21 cellular contexts compared by ENCODE assay signal in the genomic region with DNA sequence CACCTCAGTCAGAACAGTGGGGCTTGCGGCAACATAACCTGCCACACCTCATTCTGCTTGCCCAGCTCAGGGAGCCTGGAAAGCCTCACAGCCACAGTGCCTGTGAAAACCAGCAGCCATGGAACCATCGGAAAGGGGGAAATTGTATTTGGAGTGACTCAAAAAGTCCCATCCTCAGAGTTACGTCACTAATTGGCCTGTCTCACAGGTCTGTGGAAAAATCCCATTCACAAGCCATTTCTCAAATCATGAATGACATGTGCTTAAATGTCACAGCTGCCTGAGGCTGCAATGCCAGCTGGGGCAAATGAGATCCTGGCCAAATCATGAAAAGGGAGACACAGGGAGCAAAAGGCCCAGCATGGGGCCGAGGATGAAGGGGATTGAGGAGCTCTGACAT.
"Had no signal": no experiment of that assay in that cellular context is flagged by ENCODE, and none has a peak within 500 bp of the region (broad histone marks: within the 10 kb centered on the region; RNA-seq: fewer than 3 reads in every experiment).

No MANE protein-coding gene starts in this region.

- ATAC-seq: left cardiac atrium; left lobe of liver; left ventricle myocardium superior; mucosa of descending colon; naive thymus-derived CD4-positive, alpha-beta T cell; natural killer cell treated with Interleukin-12 subunit alpha and Interleukin-12 subunit beta and Interleukin-15 and Interleukin-18, amount 100 ng/mL, for 72 hours; psoas muscle; sciatic nerve; stimulated activated naive B cell treated with anti-CD40 and anti-IgM and Interleukin-4, amounts not matched to agents 10 μg/mL and 1 μg/mL and 100 μg/mL, for 72 hours; stimulated activated naive CD8-positive, alpha-beta T cell treated with anti-CD3 and anti-CD28 coated beads, Interleukin-15, Interleukin-2, amounts not matched to agents 100 U/mL and 50 U/mL, for 24 hours; upper lobe of right lung had no signal

- DNase-seq: hippocampal formation; kidney glomerular epithelial cell; left cardiac atrium; left ventricle myocardium superior; midbrain; mucosa of descending colon; naive thymus-derived CD4-positive, alpha-beta T cell; nucleus accumbens; psoas muscle; stimulated activated CD4-positive, alpha-beta T cell treated with anti-CD3 and anti-CD28 coated beads, Interleukin-12 subunit alpha, Interleukin-12 subunit beta, amount 100 ng/mL, for 4 hours; stimulated activated CD4-positive, alpha-beta T cell treated with anti-CD3 and anti-CD28 coated beads, Interleukin-15, amount 100 ng/mL, for 24 hours; stimulated activated CD4-positive, alpha-beta T cell treated with anti-CD3 and anti-CD28 coated beads, Interleukin-2, amount 100 ng/mL, for 24 hours; stimulated activated CD4-positive, alpha-beta T cell treated with anti-CD3 and anti-CD28 coated beads, Interleukin-4, amount 100 ng/mL, for 1 hour; stimulated activated naive B cell treated with anti-CD40 and anti-IgM and Interleukin-4, amounts not matched to agents 10 μg/mL and 1 μg/mL and 100 μg/mL, for 72 hours; stimulated activated naive CD8-positive, alpha-beta T cell treated with anti-CD3 and anti-CD28 coated beads, Interleukin-15, Interleukin-2, amounts not matched to agents 100 U/mL and 50 U/mL, for 24 hours; tibial artery; trophoblast cell; upper lobe of right lung had no signal
